12 cellular contexts compared by ENCODE assay signal in the genomic region with DNA sequence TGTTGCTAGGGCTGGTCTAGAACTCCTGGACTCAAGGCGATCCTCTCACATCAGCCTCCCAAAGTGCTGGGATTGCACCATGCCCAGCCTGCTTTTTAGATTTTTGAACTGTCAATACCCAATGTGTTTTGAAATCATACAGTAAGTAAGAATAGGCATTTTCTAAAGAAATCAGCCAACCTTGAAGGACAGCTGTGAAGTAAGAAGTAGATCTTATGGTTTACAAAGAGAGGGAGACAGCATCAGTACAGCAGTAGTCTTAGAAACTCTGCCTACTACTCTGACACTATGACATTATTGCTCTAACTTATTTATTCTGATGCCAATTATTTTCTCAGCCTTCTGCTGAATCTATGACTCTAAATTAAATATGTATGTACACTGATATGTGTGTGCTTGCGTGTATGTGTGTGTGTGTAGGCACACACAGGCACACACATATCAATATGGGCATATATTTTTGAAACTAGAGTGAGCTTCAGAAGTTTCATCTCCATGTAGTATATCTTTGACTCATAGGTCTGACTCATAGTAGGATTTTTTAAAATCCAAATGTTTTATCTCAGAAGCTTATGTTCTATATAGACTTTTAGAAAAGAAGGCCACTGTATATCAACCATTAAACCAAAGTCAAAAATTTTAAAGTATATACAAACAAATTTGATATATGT.
DNase-seq lines count a peak whose midpoint lies in the region; ATAC-seq and TF ChIP-seq lines count a peak whose summit lies in the region.
"Had no signal": no experiment of that assay in that cellular context is flagged by ENCODE, and none has a peak within 500 bp of the region (broad histone marks: within the 10 kb centered on the region; RNA-seq: fewer than 3 reads in every experiment).

No MANE protein-coding gene starts in this region.

- no peaks in the 10 kb centered on the region for H3K27me3 ChIP-seq in A673 (replicated peaks; ENCODE audit: insufficient read depth, low read depth, low read length, poor library complexity)

- no peaks in the 10 kb centered on the region for H3K36me3 ChIP-seq in A673 (ENCODE audit: insufficient read depth, low read length, poor library complexity, severe bottlenecking)
- H3K36me3 ChIP-seq: HAP-1 had no signal

- intact Hi-C loops in sciatic nerve (cut with DNase I), result no loop called here
- intact Hi-C loops in A673 (cut with micrococcal nuclease; ENCODE audit: unreplicated experiment), result loop anchor here (5.0 to 10.0 kb wide), 2 partner anchors 124 to 411 kb away; no protein-coding TSS in a partner anchor

- CTCF ChIA-PET in A673 (lab: Charles Lee), result interaction anchor here (0.7 kb wide), 1 partner anchor 158 kb away, joined by 3 read pairs; no protein-coding TSS in a partner anchor

- TF ChIP-seq CTCF in A673 (conservative IDR thresholded peaks at IDR 0.05; ENCODE audit: low read depth, low read length), result no peak

- H3K9me3 ChIP-seq in A673 (ENCODE audit: low read depth, low read length, poor library complexity, severe bottlenecking), result no peaks in the 10 kb centered on the region
- H3K9me3 ChIP-seq: HAP-1 had no signal

- no peak overlapping the region for H3K27ac ChIP-seq in A673 (ENCODE audit: low read depth, low read length, poor library complexity, severe bottlenecking)

- H3K4me1 ChIP-seq in A673 (ENCODE audit: insufficient read depth, low read length, poor library complexity, severe bottlenecking), result no peaks in the 10 kb centered on the region
- H3K4me1 ChIP-seq: HAP-1 had no signal

- peak; percentile 68 for ATAC-seq in GM18873 (IDR thresholded peaks at IDR 0.05; ENCODE audit: low FRiP score, unreplicated experiment)
- peak; percentile 79 for ATAC-seq in GM21723 (IDR thresholded peaks at IDR 0.05; ENCODE audit: unreplicated experiment)
- ATAC-seq in HG03103 (IDR thresholded peaks at IDR 0.05; ENCODE audit: low read depth, unreplicated experiment), result peak; percentile 61
- no peak for ATAC-seq in sciatic nerve
- ATAC-seq: activated T-cell treated with anti-CD3 and anti-CD28 coated beads, Interleukin-2, amount 50 U/mL, for 72 hours; natural killer cell treated with Interleukin-12 subunit alpha and Interleukin-12 subunit beta and Interleukin-15 and Interleukin-18, amount 100 ng/mL, for 72 hours had no signal

- BruUV-seq in A673 (replicated peaks; lab: Mats Ljungman, UMichigan), result no TSS peak

- no peak overlapping the region for H3K4me3 ChIP-seq in A673 (ENCODE audit: low read depth, low read length, poor library complexity, severe bottlenecking)
- H3K4me3 ChIP-seq: HAP-1 had no signal

- peak; percentile 12 for DNase-seq in fibroblast of peridontal ligament (ENCODE audit: extremely low read depth)
- no peak for DNase-seq in HuH-7 (ENCODE audit: low spot score)
- no peak for DNase-seq in sciatic nerve (ENCODE audit: low spot score)
- DNase-seq in OCI-M2 (lab: John Stamatoyannopoulos, UW; ENCODE audit: unreplicated experiment), result no peak
- no peak for DNase-seq in A673 (ENCODE audit: low spot score)
- DNase-seq: activated T-cell treated with anti-CD3 and anti-CD28 coated beads, Interleukin-2, amount 50 U/mL, for 72 hours; NCI-H1436 had no signal

- POLR2A ChIA-PET in A673 (lab: Charles Lee; ENCODE audit: low non-redundant PET), result no interaction called here
